8 cellular contexts compared by ENCODE assay signal in the genomic region with DNA sequence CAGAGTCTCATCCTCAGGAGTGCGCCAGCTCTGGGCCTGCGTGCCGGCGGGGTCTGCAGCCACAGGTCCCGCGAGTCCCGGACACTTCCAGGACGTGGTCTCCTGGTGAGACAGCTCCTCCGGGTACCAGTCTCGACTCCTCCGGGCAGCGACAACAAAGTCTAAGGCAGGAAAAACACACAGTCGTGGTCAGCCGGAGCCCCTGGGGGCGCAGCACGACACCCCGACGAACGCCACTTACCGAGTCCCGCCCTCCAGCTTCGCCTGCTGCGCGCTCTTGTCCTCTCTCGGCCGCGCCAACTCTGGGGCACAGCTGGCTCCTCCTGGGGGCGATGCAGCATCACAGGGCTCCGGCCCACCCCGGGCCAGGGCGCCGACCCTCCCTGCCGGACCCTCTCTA. TPM values are rescaled to one million over a fixed set of nuclear protein-coding genes. Genes with fewer than 3 reads are reported as not detected.
A peak's percentile ranks its signal among the peaks of the same experiment; 100 is the strongest.
DNase-seq lines count a peak whose midpoint lies in the region; ATAC-seq and TF ChIP-seq lines count a peak whose summit lies in the region.

No MANE protein-coding gene starts in this region.

- TF ChIP-seq CTCF in natural killer cell (IDR thresholded peaks at IDR 0.05) (no peak), brain microvascular endothelial cell (IDR thresholded peaks at IDR 0.05; ENCODE audit: low read depth, low read length, missing control alignments) (peak; percentile 7)

- H3K9me3 Mint-ChIP-seq in natural killer cell: no peaks in the 10 kb centered on the region
- no peaks in the 10 kb centered on the region for H3K9me3 Mint-ChIP-seq in natural killer cell treated with Interleukin-12 subunit alpha and Interleukin-12 subunit beta and Interleukin-15 and Interleukin-18, amount 100 ng/mL, for 72 hours

- H3K27me3 ChIP-seq in brain microvascular endothelial cell (replicated peaks) (no peaks in the 10 kb centered on the region), muscle layer of colon (ENCODE audit: control insufficient read depth in 1 of 2, insufficient read depth in 2 of 2, low read length in 2 of 2) (peaks cover 0 to 11% of the 10 kb centered on the region in 2 donors), aorta (ENCODE audit: control insufficient read depth in 1 of 2, insufficient read depth in 2 of 2, low read length in 1 of 2) (no peaks in the 10 kb centered on the region)

- H3K9me3 ChIP-seq in muscle layer of colon (ENCODE audit: low read length) (no peaks in the 10 kb centered on the region), aorta (ENCODE audit: control insufficient read depth, low read length) (no peaks in the 10 kb centered on the region)

- intact Hi-C loops in natural killer cell (cut with micrococcal nuclease) (no loop called here), aorta (cut with DNase I) (no loop called here)

- peak overlapping the region in 1 of 2 donors; percentile 68 for H3K27ac Mint-ChIP-seq in natural killer cell
- H3K27ac Mint-ChIP-seq in natural killer cell treated with Interleukin-12 subunit alpha and Interleukin-12 subunit beta and Interleukin-15 and Interleukin-18, amount 100 ng/mL, for 72 hours: peak overlapping the region in 1 of 2 donors; percentile 42

- in situ Hi-C loops in brain microvascular endothelial cell (cut with HindIII; ENCODE audit: low pct_ligation_motif_present, low sequenced_read_pairs): no loop called here
- in situ Hi-C loops in G401 (cut with HindIII; ENCODE audit: low sequenced_read_pairs): no loop called here

- DNase-seq in natural killer cell: no peak
- DNase-seq in natural killer cell treated with Interleukin-12 subunit alpha and Interleukin-12 subunit beta and Interleukin-15 and Interleukin-18, amount 100 ng/mL, for 72 hours (ENCODE audit: low spot score): no peak
- DNase-seq in brain microvascular endothelial cell: no peak
- DNase-seq in aorta: no peak
- DNase-seq in G401 (ENCODE audit: low spot score): no peak

- WGBS in aorta, 2 donors: 7 to 10% methylated on average over 33 of the region's 33 CpGs

- peaks cover 8% of the 10 kb centered on the region for H3K4me1 ChIP-seq in muscle layer of colon (ENCODE audit: insufficient read depth, low read length)
- H3K4me1 ChIP-seq in aorta (ENCODE audit: control insufficient read depth in 1 of 2, insufficient read depth in 2 of 2, low read length in 2 of 2): no peaks in the 10 kb centered on the region

- peaks cover 13 to 20% of the 10 kb centered on the region in 2 donors for H3K4me1 Mint-ChIP-seq in natural killer cell
- H3K4me1 Mint-ChIP-seq in natural killer cell treated with Interleukin-12 subunit alpha and Interleukin-12 subunit beta and Interleukin-15 and Interleukin-18, amount 100 ng/mL, for 72 hours (ENCODE audit: low read depth in 2 of 2): peaks cover 28 to 29% of the 10 kb centered on the region in 2 donors

- no peaks in the 10 kb centered on the region for H3K27me3 Mint-ChIP-seq in natural killer cell (ENCODE audit: low read depth in 2 of 2)
- no peaks in the 10 kb centered on the region for H3K27me3 Mint-ChIP-seq in natural killer cell treated with Interleukin-12 subunit alpha and Interleukin-12 subunit beta and Interleukin-15 and Interleukin-18, amount 100 ng/mL, for 72 hours

- H3K27ac ChIP-seq in brain microvascular endothelial cell (no peak overlapping the region), muscle layer of colon (ENCODE audit: low read depth, low read length) (no peak overlapping the region), aorta (ENCODE audit: low read depth in 1 of 2, low read length in 2 of 2) (no peak overlapping the region)

- no peak overlapping the region for H3K9ac ChIP-seq in muscle layer of colon (ENCODE audit: low read length)

- H3K36me3 Mint-ChIP-seq in natural killer cell: no peaks in the 10 kb centered on the region
- H3K36me3 Mint-ChIP-seq in natural killer cell treated with Interleukin-12 subunit alpha and Interleukin-12 subunit beta and Interleukin-15 and Interleukin-18, amount 100 ng/mL, for 72 hours: peaks cover 7% of the 10 kb centered on the region

- peak overlapping the region; percentile 96 for H3K4me3 Mint-ChIP-seq in natural killer cell
- H3K4me3 Mint-ChIP-seq in natural killer cell treated with Interleukin-12 subunit alpha and Interleukin-12 subunit beta and Interleukin-15 and Interleukin-18, amount 100 ng/mL, for 72 hours: no peak overlapping the region

- no peak for ATAC-seq in natural killer cell
- no peak for ATAC-seq in natural killer cell treated with Interleukin-12 subunit alpha and Interleukin-12 subunit beta and Interleukin-15 and Interleukin-18, amount 100 ng/mL, for 72 hours
- peak; percentile 28 for ATAC-seq in aorta (ENCODE audit: low FRiP score)
- no peak for ATAC-seq in GM19328 (IDR thresholded peaks at IDR 0.05; ENCODE audit: unreplicated experiment)
- no peak for ATAC-seq in HG03432 (IDR thresholded peaks at IDR 0.05; ENCODE audit: unreplicated experiment)

- H3K4me3 ChIP-seq in brain microvascular endothelial cell (ENCODE audit: low read depth, low read length) (peak overlapping the region; percentile 77), muscle layer of colon (ENCODE audit: low read depth in 1 of 2, low read length in 2 of 2) (peak overlapping the region; percentile 58 to 70), aorta (ENCODE audit: low read length in 2 of 2) (peak overlapping the region in 1 of 2 donors; percentile 80)

- H3K36me3 ChIP-seq in brain microvascular endothelial cell (replicated peaks) (no peaks in the 10 kb centered on the region), muscle layer of colon (ENCODE audit: insufficient read depth, low read length) (no peaks in the 10 kb centered on the region), aorta (ENCODE audit: control insufficient read depth in 1 of 2, insufficient read depth in 2 of 2, low read length in 1 of 2) (no peaks in the 10 kb centered on the region)

RNA-seq across cellular contexts. Expression of a gene that starts 13.4 kb away (rescaled TPM):
- total RNA-seq in natural killer cell (10 to 100 TPM; 26.8 to 35.3 (median 29.3) TPM), aorta (10 to 100 TPM; 14.6 to 16.1 TPM)
- total RNA-seq in natural killer cell treated with Interleukin-12 subunit alpha and Interleukin-12 subunit beta and Interleukin-15 and Interleukin-18, amount 100 ng/mL, for 72 hours: 10 to 100 TPM; 40.7 to 40.9 TPM
- 10 to 100 TPM in 1 of 2 donors, 1 to 10 TPM in 1; 7.3 to 11.2 TPM for polyA plus RNA-seq in aorta
- 13.4 and 18.4 TPM in 2 replicates for total RNA-seq in G401 (2014; rRNA removed; shearing (Covaris generic))

RNA-seq across cellular contexts. Expression of a gene that starts 13.8 kb away (rescaled TPM):
- 100 to 1,000 TPM in 1 of 3 donors, 10 to 100 TPM in 2; 86.0 to 105 (median 94.3) TPM for total RNA-seq in natural killer cell
- 100 to 1,000 TPM; 102 to 128 TPM for total RNA-seq in natural killer cell treated with Interleukin-12 subunit alpha and Interleukin-12 subunit beta and Interleukin-15 and Interleukin-18, amount 100 ng/mL, for 72 hours
- total RNA-seq in aorta: 10 to 100 TPM; 47.3 to 57.5 TPM
- 10 to 100 TPM; 30.9 to 57.6 TPM for polyA plus RNA-seq in aorta
- 21.5 and 22.7 TPM in 2 replicates for total RNA-seq in G401 (2014; rRNA removed; shearing (Covaris generic))

RNA-seq across cellular contexts. Expression of a gene that starts 31.0 kb away (rescaled TPM):
- 1 to 10 TPM; 5.5 to 8.8 (median 7.7) TPM for total RNA-seq in natural killer cell
- total RNA-seq in natural killer cell treated with Interleukin-12 subunit alpha and Interleukin-12 subunit beta and Interleukin-15 and Interleukin-18, amount 100 ng/mL, for 72 hours: 10 to 100 TPM; 26.5 to 57.0 TPM
- 10 to 100 TPM in 1 of 2 donors, 1 to 10 TPM in 1; 9.5 to 11.2 TPM for total RNA-seq in aorta
- 1 to 10 TPM; 2.9 to 5.7 TPM for polyA plus RNA-seq in aorta
- total RNA-seq in G401 (2014; rRNA removed; shearing (Covaris generic)): 13.4 and 24.7 TPM in 2 replicates
